In genomic region chr20:39016496-39016895, GRCh38 we compare ENCODE assay signal across 25 cellular contexts. TPM values are rescaled to one million over a fixed set of nuclear protein-coding genes. Genes with fewer than 3 reads are reported as not detected.
DNase-seq lines count a peak whose midpoint lies in the region; ATAC-seq, FAIRE-seq and TF ChIP-seq lines count a peak whose summit lies in the region.
"Had no signal": no experiment of that assay in that cellular context is flagged by ENCODE, and none has a peak within 500 bp of the region (broad histone marks: within the 10 kb centered on the region; RNA-seq: fewer than 3 reads in every experiment).

No MANE protein-coding gene starts in this region.

- H3K4me1 ChIP-seq in PC-3 (ENCODE audit: insufficient read depth, low read length) (no peaks in the 10 kb centered on the region), smooth muscle cell (ENCODE audit: low read depth) (no peaks in the 10 kb centered on the region)
- H3K4me1 ChIP-seq: SJCRH30 had no signal

- H3K36me3 Mint-ChIP-seq in activated CD8-positive, alpha-beta T cell treated with anti-CD3 and anti-CD28 coated beads for 36 hours (ENCODE audit: low read depth), result peaks cover 74% of the 10 kb centered on the region
- peaks cover 61% of the 10 kb centered on the region for H3K36me3 Mint-ChIP-seq in activated CD8-positive, alpha-beta T cell treated with anti-CD3 and anti-CD28 coated beads, Interleukin-2, amount 10 ng/mL, durations not matched to agents 7 days and 5 days (ENCODE audit: low read depth)
- H3K36me3 Mint-ChIP-seq in WTC11, result peaks cover 63% of the 10 kb centered on the region

- H3K79me2 ChIP-seq in PC-3 (ENCODE audit: low read length), result no peaks in the 10 kb centered on the region
- no peaks in the 10 kb centered on the region for H3K79me2 ChIP-seq in smooth muscle cell (ENCODE audit: low read depth)

- no peaks in the 10 kb centered on the region for H4K20me1 ChIP-seq in PC-3 (ENCODE audit: low read length)
- H4K20me1 ChIP-seq in smooth muscle cell (ENCODE audit: low read depth), result no peaks in the 10 kb centered on the region

- BruUV-seq in PC-3 (replicated peaks; lab: Mats Ljungman, UMichigan), result no TSS peak

- H3K27ac ChIP-seq in PC-3 (ENCODE audit: low read length), result 0 out of 2 replicates have a peak overlapping the region, but pooled peaks have one; percentile 21
- H3K27ac ChIP-seq in smooth muscle cell (ENCODE audit: low read depth), result peak overlapping the region; percentile 55
- H3K27ac ChIP-seq: GM23248, SJCRH30 had no signal

- no peak for TF ChIP-seq CTCF in activated CD8-positive, alpha-beta T cell treated with anti-CD3 and anti-CD28 coated beads for 36 hours (IDR thresholded peaks at IDR 0.05)
- TF ChIP-seq CTCF in PC-3 (conservative IDR thresholded peaks at IDR 0.05; ENCODE audit: low read depth, low read length) (no peak), bronchial epithelial cell (IDR thresholded peaks at IDR 0.05; ENCODE audit: insufficient read depth, low read length, severe bottlenecking) (no peak), smooth muscle cell (IDR thresholded peaks at IDR 0.05; ENCODE audit: borderline replicate concordance, insufficient read depth, poor library complexity, severe bottlenecking) (no peak), omental fat pad (IDR thresholded peaks at IDR 0.05) (no peak), WTC11 (IDR thresholded peaks at IDR 0.05) (no peak)

- H3K36me3 ChIP-seq in PC-3 (ENCODE audit: low read depth, low read length), result peaks cover 35% of the 10 kb centered on the region
- H3K36me3 ChIP-seq in bronchial epithelial cell (ENCODE audit: control insufficient read depth, insufficient read depth, low read length), result no peaks in the 10 kb centered on the region
- H3K36me3 ChIP-seq in smooth muscle cell (ENCODE audit: low read depth), result peaks cover 10% of the 10 kb centered on the region

- no peak for DNase-seq in activated CD8-positive, alpha-beta T cell treated with anti-CD3 and anti-CD28 coated beads for 36 hours
- no peak for DNase-seq in activated CD8-positive, alpha-beta T cell treated with anti-CD3 and anti-CD28 coated beads, Interleukin-2, amount 10 ng/mL, durations not matched to agents 7 days and 5 days
- DNase-seq in PC-3 (peak; percentile 31), bronchial epithelial cell (ENCODE audit: low read depth) (peak; percentile 83), smooth muscle cell (lab: John Stamatoyannopoulos, UW; ENCODE audit: unreplicated experiment) (no peak), omental fat pad (ENCODE audit: low spot score) (no peak), GM12891 (ENCODE audit: insufficient read length, low spot score) (no peak), WTC11 (ENCODE audit: low spot score) (no peak)
- DNase-seq: 8988T; AML-193; C1 segment of cervical spinal cord; Calu3; CD8-positive, alpha-beta T cell; DMS153; GF-D8; GM23248; H9; HFFc6; Kasumi-1; MG63; NCI-H1417 treated with DMSO at 0.1 percent for 48 hours; NCI-H187; NCI-H446; NCI-H526; SJCRH30 had no signal

- CTCF ChIA-PET in activated CD8-positive, alpha-beta T cell treated with anti-CD3 and anti-CD28 coated beads for 36 hours (lab: Charles Lee), result no interaction called here
- CTCF ChIA-PET in activated CD8-positive, alpha-beta T cell treated with anti-CD3 and anti-CD28 coated beads, Interleukin-2, amount 10 ng/mL, durations not matched to agents 7 days and 5 days (lab: Charles Lee), result interaction anchor here (1.0 kb wide), 1 partner anchor 54 kb away, joined by 3 read pairs; the partner anchor contains the start of gene DHX35
- CTCF ChIA-PET in PC-3 (lab: Charles Lee) (no interaction called here), WTC11 (lab: Charles Lee) (no interaction called here)

- H3K4me3 ChIP-seq in PC-3 (ENCODE audit: low read length) (no peak overlapping the region), bronchial epithelial cell (ENCODE audit: low read depth, low read length) (no peak overlapping the region), smooth muscle cell (no peak overlapping the region)
- H3K4me3 ChIP-seq: GM23248, MG63, SJCRH30 had no signal

- H3F3A ChIP-seq in PC-3 (ENCODE audit: low read length, unreplicated experiment) (no peaks in the 10 kb centered on the region), smooth muscle cell (ENCODE audit: low read depth) (no peaks in the 10 kb centered on the region)

- peak overlapping the region; percentile 57 for H3K27ac Mint-ChIP-seq in activated CD8-positive, alpha-beta T cell treated with anti-CD3 and anti-CD28 coated beads for 36 hours
- H3K27ac Mint-ChIP-seq in activated CD8-positive, alpha-beta T cell treated with anti-CD3 and anti-CD28 coated beads, Interleukin-2, amount 10 ng/mL, durations not matched to agents 7 days and 5 days, result no peak overlapping the region
- no peak overlapping the region for H3K27ac Mint-ChIP-seq in WTC11
- H3K27ac Mint-ChIP-seq: CD8-positive, alpha-beta T cell; HFFc6 had no signal

- no peak for TF ChIP-seq POLR2A in GM12891 (IDR thresholded peaks at IDR 0.05; ENCODE audit: low read depth, low read length)

- H3K27me3 Mint-ChIP-seq in activated CD8-positive, alpha-beta T cell treated with anti-CD3 and anti-CD28 coated beads for 36 hours, result no peaks in the 10 kb centered on the region
- H3K27me3 Mint-ChIP-seq in activated CD8-positive, alpha-beta T cell treated with anti-CD3 and anti-CD28 coated beads, Interleukin-2, amount 10 ng/mL, durations not matched to agents 7 days and 5 days (ENCODE audit: low read depth), result no peaks in the 10 kb centered on the region
- H3K27me3 Mint-ChIP-seq in WTC11 (ENCODE audit: low read depth), result no peaks in the 10 kb centered on the region

- FAIRE-seq in bronchial epithelial cell (lab: Jason Lieb, UNC), result no peak
- FAIRE-seq in GM12891 (lab: Jason Lieb, UNC), result no peak

- POLR2A ChIA-PET in activated CD8-positive, alpha-beta T cell treated with anti-CD3 and anti-CD28 coated beads for 36 hours (lab: Charles Lee), result no interaction called here
- POLR2A ChIA-PET in activated CD8-positive, alpha-beta T cell treated with anti-CD3 and anti-CD28 coated beads, Interleukin-2, amount 10 ng/mL, durations not matched to agents 7 days and 5 days (lab: Charles Lee), result no interaction called here
- POLR2A ChIA-PET in PC-3 (lab: Charles Lee; ENCODE audit: unreplicated experiment), result no interaction called here
- POLR2A ChIA-PET in WTC11 (lab: Charles Lee), result no interaction called here

- no peaks in the 10 kb centered on the region for H3K9me2 ChIP-seq in PC-3 (replicated peaks; ENCODE audit: low read length)

- H3K9me3 ChIP-seq in PC-3 (ENCODE audit: low read length) (no peaks in the 10 kb centered on the region), smooth muscle cell (replicated peaks; ENCODE audit: low read depth) (no peaks in the 10 kb centered on the region)
- H3K9me3 ChIP-seq: MG63 had no signal

- peaks cover 6% of the 10 kb centered on the region for H3K9me3 Mint-ChIP-seq in activated CD8-positive, alpha-beta T cell treated with anti-CD3 and anti-CD28 coated beads for 36 hours
- no peaks in the 10 kb centered on the region for H3K9me3 Mint-ChIP-seq in activated CD8-positive, alpha-beta T cell treated with anti-CD3 and anti-CD28 coated beads, Interleukin-2, amount 10 ng/mL, durations not matched to agents 7 days and 5 days (ENCODE audit: insufficient read depth)
- peaks cover 9% of the 10 kb centered on the region; the same call in 1 of the 2 replicates for H3K9me3 Mint-ChIP-seq in WTC11
- H3K9me3 Mint-ChIP-seq: CD8-positive, alpha-beta T cell; HFFc6 had no signal

- WGBS in smooth muscle cell (ENCODE audit: low lambda C conversion rate), result 71% methylated on average over 2 of the region's 2 CpGs

- peaks cover 52% of the 10 kb centered on the region for H3K4me1 Mint-ChIP-seq in activated CD8-positive, alpha-beta T cell treated with anti-CD3 and anti-CD28 coated beads for 36 hours (ENCODE audit: low read depth)
- H3K4me1 Mint-ChIP-seq in activated CD8-positive, alpha-beta T cell treated with anti-CD3 and anti-CD28 coated beads, Interleukin-2, amount 10 ng/mL, durations not matched to agents 7 days and 5 days (ENCODE audit: low read depth), result peaks cover 11% of the 10 kb centered on the region
- peaks cover 7% of the 10 kb centered on the region for H3K4me1 Mint-ChIP-seq in WTC11

- no peak for ATAC-seq in activated CD8-positive, alpha-beta T cell treated with anti-CD3 and anti-CD28 coated beads for 36 hours
- no peak for ATAC-seq in activated CD8-positive, alpha-beta T cell treated with anti-CD3 and anti-CD28 coated beads, Interleukin-2, amount 10 ng/mL, durations not matched to agents 7 days and 5 days
- ATAC-seq in PC-3 (peak; percentile 29), omental fat pad (ENCODE audit: low FRiP score) (no peak), WTC11 (no peak)
- ATAC-seq: CD8-positive, alpha-beta T cell had no signal

- H3K4me3 Mint-ChIP-seq in activated CD8-positive, alpha-beta T cell treated with anti-CD3 and anti-CD28 coated beads for 36 hours, result no peak overlapping the region
- no peak overlapping the region for H3K4me3 Mint-ChIP-seq in activated CD8-positive, alpha-beta T cell treated with anti-CD3 and anti-CD28 coated beads, Interleukin-2, amount 10 ng/mL, durations not matched to agents 7 days and 5 days
- H3K4me3 Mint-ChIP-seq in WTC11, result no peak overlapping the region
- H3K4me3 Mint-ChIP-seq: CD8-positive, alpha-beta T cell; H9; HFFc6 had no signal

- no peaks in the 10 kb centered on the region for H3K27me3 ChIP-seq in PC-3 (ENCODE audit: low read length)
- H3K27me3 ChIP-seq in bronchial epithelial cell (ENCODE audit: control insufficient read depth, insufficient read depth, low read length), result no peaks in the 10 kb centered on the region
- no peaks in the 10 kb centered on the region for H3K27me3 ChIP-seq in smooth muscle cell (ENCODE audit: low read depth)
- H3K27me3 ChIP-seq: MG63, SJCRH30 had no signal

- H3K9ac ChIP-seq in PC-3 (ENCODE audit: low read length) (no peak overlapping the region), smooth muscle cell (ENCODE audit: low read depth) (no peak overlapping the region)
- H3K9ac ChIP-seq: GM23248 had no signal

- H2AFZ ChIP-seq in PC-3 (ENCODE audit: low read length) (no peak overlapping the region), smooth muscle cell (ENCODE audit: low read depth) (no peak overlapping the region)
- H2AFZ ChIP-seq: GM23248 had no signal

- intact Hi-C loops in activated CD8-positive, alpha-beta T cell treated with anti-CD3 and anti-CD28 coated beads for 36 hours (cut with micrococcal nuclease), result no loop called here
- intact Hi-C loops in PC-3 (cut with micrococcal nuclease), result no loop called here

- H3K4me2 ChIP-seq in PC-3 (ENCODE audit: low read length) (no peak overlapping the region), smooth muscle cell (no peak overlapping the region)

TF ChIP-seq in GM12891, 5 proteins besides CTCF, POLR2A, EP300 and RAD21 (continues in another document):
- no peak for TF ChIP-seq TAF1 (IDR thresholded peaks at IDR 0.05; ENCODE audit: low read depth, low read length)

RNA-seq across cellular contexts. Expression of gene DHX35, which starts 54.4 kb away (rescaled TPM):
- 10 to 100 TPM; 12.2 to 12.6 TPM for total RNA-seq in activated CD8-positive, alpha-beta T cell treated with anti-CD3 and anti-CD28 coated beads for 36 hours
- 10 to 100 TPM; 10.8 to 11.1 TPM for total RNA-seq in activated CD8-positive, alpha-beta T cell treated with anti-CD3 and anti-CD28 coated beads, Interleukin-2, amount 10 ng/mL, durations not matched to agents 7 days and 5 days
- 10.1 and 12.0 TPM in 2 replicates for total RNA-seq in PC-3 (2014; rRNA removed)
- total RNA-seq in bronchial epithelial cell, result 7.4 and 8.2 TPM in 2 replicates
- total RNA-seq in smooth muscle cell, result 9.5 and 10.7 TPM in 2 replicates
- polyA plus RNA-seq in smooth muscle cell, result 4.1 and 4.5 TPM in 2 replicates
- 10 to 100 TPM; 13.3 to 18.1 (median 15.5) TPM for total RNA-seq in omental fat pad
- polyA plus RNA-seq in GM12891 (2012; ENCODE audit: low read depth, missing spikeins), result 9.4 TPM
- total RNA-seq in WTC11 (2021), result 17.8 to 20.4 TPM (median 18.7 TPM) in 3 replicates

Comparison
In these comparisons a context has a peak if more than half of its experiments do, and no peak if none do; other contexts are left out.
1. DNase-seq: peak in PC-3 (single experiment) and bronchial epithelial cell (single experiment); none in activated CD8-positive, alpha-beta T cell treated with anti-CD3 and anti-CD28 coated beads for 36 hours (single experiment), activated CD8-positive, alpha-beta T cell treated with anti-CD3 and anti-CD28 coated beads, Interleukin-2, amount 10 ng/mL, durations not matched to agents 7 days and 5 days (single experiment), smooth muscle cell (single experiment), omental fat pad (single experiment), GM12891 (single experiment) and WTC11 (single experiment).